Comparison of ENCODE assay signal across 9 cellular contexts in genomic region chr20:14178528-14178927, GRCh38.
"Had no signal": no experiment of that assay in that cellular context is flagged by ENCODE, and none has a peak within 500 bp of the region (broad histone marks: within the 10 kb centered on the region; RNA-seq: fewer than 3 reads in every experiment).

No MANE protein-coding gene starts in this region.

- H3K27ac ChIP-seq: HL-60, KMS-11 had no signal

- ATAC-seq: GM23338, HCT116 had no signal

- H3K9ac ChIP-seq: KMS-11 had no signal

- H3K4me3 ChIP-seq: GM23338, HAP-1 had no signal

- DNase-seq: H7, HFFc6, Karpas-422, KBM-7 had no signal

- H3K36me3 ChIP-seq: HAP-1 had no signal

- H2AFZ ChIP-seq: GM23338 had no signal

- H3K4me2 ChIP-seq: GM23338, KMS-11 had no signal

- H3K4me1 ChIP-seq: HAP-1 had no signal

- H3K9me3 ChIP-seq: HAP-1 had no signal
